ENCODE assay signal across 29 cellular contexts in the genomic region with DNA sequence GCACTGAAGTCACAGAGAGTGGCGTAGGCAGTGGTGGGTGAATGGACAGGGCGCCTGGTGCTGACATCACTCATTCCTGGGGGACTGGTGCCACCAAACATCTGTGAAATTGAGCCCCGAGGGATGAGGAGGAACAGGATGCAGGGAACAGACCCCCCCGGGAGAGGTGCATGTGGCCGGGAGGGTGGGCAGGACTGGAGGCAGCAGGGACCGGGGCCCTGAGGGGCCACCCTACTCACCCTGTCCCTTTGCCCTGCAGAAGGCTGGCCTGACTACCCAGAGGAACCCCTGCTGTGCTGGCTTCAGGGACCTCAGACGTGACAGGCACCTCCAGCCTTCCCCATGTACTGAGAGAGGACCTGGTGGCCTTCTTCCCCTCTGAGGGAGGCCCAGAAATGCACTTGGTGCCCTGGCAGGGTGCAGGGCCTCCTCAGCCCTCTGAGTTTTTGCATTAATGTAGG. TPM values are rescaled to one million over a fixed set of nuclear protein-coding genes. Genes with fewer than 3 reads are reported as not detected.
"Had no signal": no experiment of that assay in that cellular context is flagged by ENCODE, and none has a peak within 500 bp of the region (broad histone marks: within the 10 kb centered on the region; RNA-seq: fewer than 3 reads in every experiment).

No MANE protein-coding gene starts in this region.

- H3K4me3 ChIP-seq: gastroesophageal sphincter, hepatocyte, left ventricle myocardium inferior, lung, ovary, prostate gland, smooth muscle cell, testis, transverse colon had no signal

- H3K4me2 ChIP-seq: hepatocyte, smooth muscle cell had no signal

- H3K27me3 Mint-ChIP-seq: activated naive CD8-positive, alpha-beta T cell; stimulated activated naive B cell treated with anti-CD40 and anti-IgM and Interleukin-4, amounts not matched to agents 10 μg/mL and 1 μg/mL and 100 μg/mL, for 72 hours had no signal

- H3K4me3 Mint-ChIP-seq: activated naive CD8-positive, alpha-beta T cell; activated T-cell treated with anti-CD3 and anti-CD28 coated beads, Interleukin-2, amount 50 U/mL, for 72 hours; brain; effector memory CD8-positive, alpha-beta T cell; nephron; stimulated activated naive B cell treated with anti-CD40 and anti-IgM and Interleukin-4, amounts not matched to agents 10 μg/mL and 1 μg/mL and 100 μg/mL, for 72 hours had no signal

- ATAC-seq: activated T-cell treated with anti-CD3 and anti-CD28 coated beads, Interleukin-2, amount 50 U/mL, for 72 hours; effector memory CD8-positive, alpha-beta T cell; gastroesophageal sphincter; SK-N-SH treated with all-trans-retinoic acid at 6 μM for 48 hours; stimulated activated naive B cell treated with anti-CD40 and anti-IgM and Interleukin-4, amounts not matched to agents 10 μg/mL and 1 μg/mL and 100 μg/mL, for 72 hours had no signal

- H3K27ac ChIP-seq: gastroesophageal sphincter, hepatocyte, left ventricle myocardium inferior, neutrophil, ovary, prostate gland, testis, transverse colon had no signal

- H3K4me1 ChIP-seq: gastroesophageal sphincter, prostate gland, testis, transverse colon had no signal

- DNase-seq: activated CD4-positive, alpha-beta T cell treated with anti-CD3 and anti-CD28 coated beads for 4 hours; activated CD4-positive, alpha-beta T cell treated with anti-CD3 and anti-CD28 coated beads, Interleukin-2, amount 50 U/mL, for 4 hours; activated naive CD4-positive, alpha-beta T cell; activated T-cell treated with anti-CD3 and anti-CD28 coated beads for 4 hours; activated T-cell treated with anti-CD3 and anti-CD28 coated beads, Interleukin-2, amount 50 U/mL, for 72 hours; anterior cingulate cortex; cortex of kidney; effector memory CD8-positive, alpha-beta T cell; kidney glomerular epithelial cell; left ventricle myocardium inferior; ovary; stimulated activated CD4-positive, alpha-beta T cell treated with anti-CD3 and anti-CD28 coated beads, Interleukin-15, amount 100 ng/mL, for 24 hours; stimulated activated CD4-positive, alpha-beta T cell treated with anti-CD3 and anti-CD28 coated beads, Interleukin-2, amount 100 ng/mL, for 24 hours; stimulated activated naive B cell treated with anti-CD40 and anti-IgM and Interleukin-4, amounts not matched to agents 10 μg/mL and 1 μg/mL and 100 μg/mL, for 72 hours; T-helper 2 cell; testis; transverse colon had no signal

- H3K27me3 ChIP-seq: gastroesophageal sphincter, hepatocyte, neutrophil, ovary, testis, transverse colon had no signal

- H3K27ac Mint-ChIP-seq: activated naive CD8-positive, alpha-beta T cell; activated T-cell treated with anti-CD3 and anti-CD28 coated beads, Interleukin-2, amount 50 U/mL, for 72 hours; effector memory CD8-positive, alpha-beta T cell; stimulated activated naive B cell treated with anti-CD40 and anti-IgM and Interleukin-4, amounts not matched to agents 10 μg/mL and 1 μg/mL and 100 μg/mL, for 72 hours had no signal

- H3K79me2 ChIP-seq: hepatocyte had no signal

- H3K4me1 Mint-ChIP-seq: stimulated activated naive B cell treated with anti-CD40 and anti-IgM and Interleukin-4, amounts not matched to agents 10 μg/mL and 1 μg/mL and 100 μg/mL, for 72 hours had no signal

- H3K36me3 ChIP-seq: gastroesophageal sphincter, left ventricle myocardium inferior, neutrophil, ovary, prostate gland, transverse colon had no signal

- H3K9me3 Mint-ChIP-seq: activated T-cell treated with anti-CD3 and anti-CD28 coated beads, Interleukin-2, amount 50 U/mL, for 72 hours; brain; effector memory CD8-positive, alpha-beta T cell; nephron; stimulated activated naive B cell treated with anti-CD40 and anti-IgM and Interleukin-4, amounts not matched to agents 10 μg/mL and 1 μg/mL and 100 μg/mL, for 72 hours had no signal

- H3K9me3 ChIP-seq: gastroesophageal sphincter, left ventricle myocardium inferior, neutrophil, ovary, prostate gland, testis, transverse colon had no signal

RNA-seq across cellular contexts. Expression of a gene that starts 25.1 kb away (rescaled TPM):
- total RNA-seq: activated T-cell treated with anti-CD3 and anti-CD28 coated beads, Interleukin-2, amount 50 U/mL, for 72 hours; endothelial cell of umbilical vein; fibroblast of villous mesenchyme had no signal
- polyA plus RNA-seq: endothelial cell of umbilical vein had no signal
